ENCODE assay signal across 11 cellular contexts in genomic region chr6:56388414-56388752, GRCh38.
"Had no signal": no experiment of that assay in that cellular context is flagged by ENCODE, and none has a peak within 500 bp of the region (broad histone marks: within the 10 kb centered on the region; RNA-seq: fewer than 3 reads in every experiment).

No MANE protein-coding gene starts in this region.

- H3K27me3 ChIP-seq: pancreas, tibial artery had no signal

- H3K27ac ChIP-seq: pancreas, skin epidermis had no signal

- H3K4me3 ChIP-seq: pancreas, skin epidermis, tibial artery had no signal

- ATAC-seq: activated naive CD4-positive, alpha-beta T cell treated with anti-CD3 and anti-CD28 coated beads, Interleukin-2, amount 50 U/mL, for 72 hours; activated T-cell treated with anti-CD3 and anti-CD28 coated beads, Interleukin-2, amount 50 U/mL, for 4 hours had no signal

- H3K9me3 ChIP-seq: pancreas, tibial artery had no signal

- DNase-seq: activated CD4-positive, alpha-beta T cell treated with anti-CD3 and anti-CD28 coated beads, Interleukin-2, amount 50 U/mL, for 4 hours; activated CD4-positive, CD25-positive, alpha-beta regulatory T cell treated with anti-CD3 and anti-CD28 coated beads, Interleukin-2, amount 50 U/mL, for 72 hours; activated effector memory CD4-positive, alpha-beta T cell treated with anti-CD3 and anti-CD28 coated beads, Interleukin-2, amount 50 U/mL, for 16 hours; activated T-cell treated with anti-CD3 and anti-CD28 coated beads, Interleukin-2, amount 50 U/mL, for 4 hours; amniotic stem cell; cerebellar nuclear complex; dermis blood vessel endothelial cell; tibial artery had no signal

- H3K36me3 ChIP-seq: pancreas, tibial artery had no signal
